Comparison of ENCODE assay signal across 21 cellular contexts in the genomic region with DNA sequence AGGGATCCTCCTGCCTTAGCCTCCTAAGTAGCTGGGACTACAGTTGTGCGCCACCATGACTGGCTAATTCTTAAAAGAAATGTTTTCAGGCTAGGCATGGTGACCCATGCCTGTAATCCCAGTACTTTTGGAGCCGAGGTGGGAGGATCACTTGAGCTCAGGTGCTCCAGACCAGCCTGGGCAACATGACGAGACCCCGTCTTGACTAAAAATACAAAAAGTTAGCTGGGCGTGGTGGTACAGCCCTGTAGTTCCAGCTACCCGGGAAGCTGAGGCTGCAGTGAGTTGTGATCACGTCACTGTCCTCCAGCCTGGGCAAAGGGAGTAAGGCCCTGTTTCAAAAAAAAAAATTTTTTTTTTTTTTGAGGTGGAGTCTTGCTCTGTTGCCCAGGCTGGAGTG.
DNase-seq lines count a peak whose midpoint lies in the region; ATAC-seq and TF ChIP-seq lines count a peak whose summit lies in the region.
"Had no signal": no experiment of that assay in that cellular context is flagged by ENCODE, and none has a peak within 500 bp of the region (broad histone marks: within the 10 kb centered on the region; RNA-seq: fewer than 3 reads in every experiment).

No MANE protein-coding gene starts in this region.

- H3K27me3 ChIP-seq in IMR-90 (ENCODE audit: control insufficient read depth, insufficient read depth, low read length) (no peaks in the 10 kb centered on the region), colonic mucosa (no peaks in the 10 kb centered on the region), suprapubic skin (no peaks in the 10 kb centered on the region)
- H3K27me3 ChIP-seq: heart right ventricle, left lung had no signal

- intact Hi-C loops in IMR-90 (cut with micrococcal nuclease) = no loop called here
- intact Hi-C loops in colonic mucosa (cut with DNase I) = no loop called here
- intact Hi-C loops in mucosa of descending colon (cut with DNase I, micrococcal nuclease) = no loop called here

- TF ChIP-seq CTCF in IMR-90 (conservative IDR thresholded peaks at IDR 0.05; ENCODE audit: low read depth, low read length) (no peak), colonic mucosa (IDR thresholded peaks at IDR 0.05) (no peak), mucosa of descending colon (IDR thresholded peaks at IDR 0.05) (no peak), suprapubic skin (IDR thresholded peaks at IDR 0.05) (no peak)

- no peak overlapping the region for H2AFZ ChIP-seq in IMR-90 (replicated peaks; ENCODE audit: low read length, poor library complexity)

- dilution Hi-C loops in IMR-90 (cut with HindIII; ENCODE audit: low sequenced_read_pairs, unreplicated experiment) = no loop called here

- H3K4me2 ChIP-seq in IMR-90 (ENCODE audit: low read depth, low read length) = no peak overlapping the region

- H4K5ac ChIP-seq in IMR-90 (ENCODE audit: low read depth, low read length) = peak overlapping the region; percentile 58; the same call in 1 of the 2 replicates

- no peak for TF ChIP-seq EP300 in suprapubic skin (IDR thresholded peaks at IDR 0.05)

- H3K4ac ChIP-seq in IMR-90 (ENCODE audit: low read depth, low read length) = peak overlapping the region; percentile 66

- POLR2A ChIA-PET in IMR-90 (lab: Charles Lee; ENCODE audit: unreplicated experiment) = interaction anchor here (0.6 kb wide), 1 partner anchor 32 kb away, joined by 4 read pairs; no protein-coding TSS in a partner anchor

- no peaks in the 10 kb centered on the region for H3K36me3 ChIP-seq in IMR-90 (ENCODE audit: control insufficient read depth, insufficient read depth, low read length)
- no peaks in the 10 kb centered on the region for H3K36me3 ChIP-seq in colonic mucosa
- no peaks in the 10 kb centered on the region for H3K36me3 ChIP-seq in mucosa of descending colon (ENCODE audit: low read depth)
- no peaks in the 10 kb centered on the region for H3K36me3 ChIP-seq in suprapubic skin
- H3K36me3 ChIP-seq: heart right ventricle, left lung had no signal

- no peak for DNase-seq in IMR-90
- no peak for DNase-seq in colonic mucosa
- peak in 2 of 3 donors; percentile 22 to 30 for DNase-seq in mucosa of descending colon
- peak in 1 of 2 donors; percentile 40 for DNase-seq in suprapubic skin (ENCODE audit: low spot score in 2 of 2)
- no peak for DNase-seq in NCI-H1092 treated with DMSO at 0.1 percent for 48 hours (lab: John Stamatoyannopoulos, UW)
- no peak for DNase-seq in activated T-cell treated with anti-CD3 and anti-CD28 coated beads, Interleukin-2, amount 50 U/mL, for 48 hours
- no peak for DNase-seq in NCI-H526 (lab: John Stamatoyannopoulos, UW)
- DNase-seq in NCI-H524 treated with DMSO at 0.1 percent for 48 hours (lab: John Stamatoyannopoulos, UW) = no peak
- DNase-seq: activated naive CD4-positive, alpha-beta T cell treated with Interleukin-2 at 50 U/mL for 16 hours; activated T-cell treated with anti-CD3 and anti-CD28 coated beads, Interleukin-2, amount 50 U/mL, for 24 hours; central memory CD4-positive, alpha-beta T cell; DMS79 treated with DMSO at 0.1 percent for 48 hours; KBM-7; NCI-H1694; NCI-H2171; NCI-H524 had no signal

- peaks cover 22 to 71% of the 10 kb centered on the region in 2 experiments for H3K79me1 ChIP-seq in IMR-90 (ENCODE audit: low read depth in 1 of 2, low read length in 2 of 2)

- H3K9ac ChIP-seq in IMR-90 (ENCODE audit: low read depth, low read length) = no peak overlapping the region
- H3K9ac ChIP-seq in colonic mucosa (ENCODE audit: low read depth in 2 of 2, low read length in 2 of 2) = no peak overlapping the region

- H3K9me3 ChIP-seq in IMR-90 (ENCODE audit: control insufficient read depth, insufficient read depth, low read length) (no peaks in the 10 kb centered on the region), colonic mucosa (no peaks in the 10 kb centered on the region), mucosa of descending colon (no peaks in the 10 kb centered on the region), suprapubic skin (no peaks in the 10 kb centered on the region)
- H3K9me3 ChIP-seq: heart right ventricle, left lung had no signal

- peaks cover 25% of the 10 kb centered on the region for H3K9me1 ChIP-seq in IMR-90 (ENCODE audit: insufficient read depth, low read length)

- peak overlapping the region; percentile 61 for H2AK5ac ChIP-seq in IMR-90 (ENCODE audit: low read depth, low read length)

- BruUV-seq in IMR-90 (replicated peaks; lab: Mats Ljungman, UMichigan) = no TSS peak

- in situ Hi-C loops in IMR-90 (cut with MboI; ENCODE audit: low sequenced_read_pairs) = no loop called here

- H3K14ac ChIP-seq in IMR-90 (replicated peaks; ENCODE audit: low read depth, low read length) = no peak overlapping the region; the same call in 1 of the 2 replicates

- H3K27ac ChIP-seq in IMR-90 (ENCODE audit: insufficient read depth, low read length) (peak overlapping the region; percentile 66; the same call in 1 of the 2 replicates), colonic mucosa (peak overlapping the region; percentile 69), suprapubic skin (peak overlapping the region; percentile 13)
- H3K27ac ChIP-seq: left lung had no signal

- H3K23ac ChIP-seq in IMR-90 (ENCODE audit: low read depth, low read length) = peak overlapping the region; percentile 36; the same call in 1 of the 2 replicates

- H3K18ac ChIP-seq in IMR-90 (ENCODE audit: low read depth, low read length) = peak overlapping the region; percentile 43; the same call in 1 of the 2 replicates

- H3K56ac ChIP-seq in IMR-90 (ENCODE audit: extremely low read depth, insufficient read depth, low read length) = no peak overlapping the region

- H3K4me3 ChIP-seq in IMR-90 (ENCODE audit: insufficient read depth, low read depth, low read length) = no peak overlapping the region
- no peak overlapping the region for H3K4me3 ChIP-seq in colonic mucosa
- no peak overlapping the region for H3K4me3 ChIP-seq in mucosa of descending colon
- H3K4me3 ChIP-seq in suprapubic skin = no peak overlapping the region
- H3K4me3 ChIP-seq: GM12878, heart right ventricle, left lung had no signal

- CTCF ChIA-PET in IMR-90 (lab: Yijun Ruan, JAX) = interaction anchor here (0.6 to 0.9 kb wide), 4 partner anchors 37 to 164 kb away, joined by 3 to 4 read pairs (median 3); no protein-coding TSS in a partner anchor

- H4K91ac ChIP-seq in IMR-90 (ENCODE audit: insufficient read depth, low read depth, low read length) = peak overlapping the region; percentile 44; the same call in 1 of the 2 replicates

- TF ChIP-seq POLR2A in IMR-90 (IDR thresholded peaks at IDR 0.05; ENCODE audit: low read depth, low read length) (no peak), suprapubic skin (IDR thresholded peaks at IDR 0.05) (no peak)

- peak overlapping the region; percentile 68; the same call in 1 of the 2 replicates for H2BK120ac ChIP-seq in IMR-90 (ENCODE audit: low read depth, low read length)

- no peaks in the 10 kb centered on the region for H4K20me1 ChIP-seq in IMR-90 (ENCODE audit: insufficient read depth, low read length)

- H2AK9ac ChIP-seq in IMR-90 (replicated peaks; ENCODE audit: low read depth, low read length, poor library complexity) = no peak overlapping the region

- no peak for TF ChIP-seq RAD21 in IMR-90 (IDR thresholded peaks at IDR 0.05; ENCODE audit: low read length)

- 0 out of 3 replicates have a peak overlapping the region, but pooled peaks have one; percentile 56 for H2BK15ac ChIP-seq in IMR-90 (ENCODE audit: low read depth, low read length)

- 90% methylated on average over 3 of the region's 7 CpGs; no CpG with 5 or more reads in 1 of the 2 experiments for WGBS in IMR-90 (ENCODE audit: extremely low coverage in 2 of 2, insufficient read length in 1 of 2), 2 experiments
- WGBS in suprapubic skin = 68% methylated on average over 6 of the region's 7 CpGs

- H2BK20ac ChIP-seq in IMR-90 (ENCODE audit: low read depth, low read length) = 0 out of 2 replicates have a peak overlapping the region, but pooled peaks have one; percentile 26

- peaks cover 32% of the 10 kb centered on the region for H3K4me1 ChIP-seq in IMR-90 (ENCODE audit: control insufficient read depth, insufficient read depth, low read length)
- H3K4me1 ChIP-seq in colonic mucosa = peaks cover 22% of the 10 kb centered on the region
- H3K4me1 ChIP-seq in mucosa of descending colon (ENCODE audit: low read depth) = peaks cover 19% of the 10 kb centered on the region
- peaks cover 49% of the 10 kb centered on the region for H3K4me1 ChIP-seq in suprapubic skin

- ATAC-seq in IMR-90 (ENCODE audit: low read depth) = no peak
- ATAC-seq in mucosa of descending colon = no peak
- ATAC-seq: activated CD4-positive, CD25-positive, alpha-beta regulatory T cell treated with anti-CD3 and anti-CD28 coated beads, Interleukin-2, amount 50 U/mL, for 24 hours; GM12878; HCT116; left lung had no signal

- H4K8ac ChIP-seq in IMR-90 (ENCODE audit: low read depth in 2 of 2, low read length in 2 of 2) = peak overlapping the region; percentile 25 to 46; a peak in 1 of 4 replicates

- peak overlapping the region; percentile 6 for H2BK5ac ChIP-seq in IMR-90 (ENCODE audit: low read depth, low read length, poor library complexity, severe bottlenecking)

TF ChIP-seq in IMR-90, 13 proteins besides CTCF, POLR2A, EP300 and RAD21 (continues in another document):
- no peak for TF ChIP-seq FOS (IDR thresholded peaks at IDR 0.05; ENCODE audit: low read depth, low read length)
- no peak for TF ChIP-seq RFX5 (IDR thresholded peaks at IDR 0.05; ENCODE audit: low read depth, low read length)
- no peak for TF ChIP-seq CEBPB (IDR thresholded peaks at IDR 0.05; ENCODE audit: low read depth, low read length)
- no peak for TF ChIP-seq NFE2L2 (IDR thresholded peaks at IDR 0.05; ENCODE audit: low read depth, low read length)
- no peak for TF ChIP-seq MXI1 (IDR thresholded peaks at IDR 0.05; ENCODE audit: borderline replicate concordance, low read depth, low read length)
- TF ChIP-seq SMC3 (IDR thresholded peaks at IDR 0.05; ENCODE audit: low read depth, low read length) = no peak
- no peak for TF ChIP-seq USF2 (IDR thresholded peaks at IDR 0.05; ENCODE audit: low read depth, low read length)
- no peak for TF ChIP-seq CHD1 (IDR thresholded peaks at IDR 0.05; ENCODE audit: low read depth, low read length)
- no peak for TF ChIP-seq BHLHE40 (IDR thresholded peaks at IDR 0.05; ENCODE audit: low read depth, low read length)
- no peak for TF ChIP-seq MAFK (IDR thresholded peaks at IDR 0.05; ENCODE audit: low read depth, low read length)

Comparison
In these comparisons a context has a peak if more than half of its experiments do, and no peak if none do; other contexts are left out.
1. DNase-seq: peak in mucosa of descending colon (2 of 3); none in IMR-90 (single experiment), colonic mucosa (single experiment), NCI-H1092 treated with DMSO at 0.1 percent for 48 hours (single experiment), activated T-cell treated with anti-CD3 and anti-CD28 coated beads, Interleukin-2, amount 50 U/mL, for 48 hours (0 of 2), NCI-H526 (0 of 2) and NCI-H524 treated with DMSO at 0.1 percent for 48 hours (single experiment).
2. H3K27ac ChIP-seq: peak in every context shown above with its lines; median percentile 69 in colonic mucosa; 66 in IMR-90; 13 in suprapubic skin.